In genomic region chr5:75681125-75681830, GRCh38 we compare ENCODE assay signal across 8 cellular contexts. TPM values are rescaled to one million over a fixed set of nuclear protein-coding genes. Genes with fewer than 3 reads are reported as not detected.
DNase-seq lines count a peak whose midpoint lies in the region; ATAC-seq, FAIRE-seq and TF ChIP-seq lines count a peak whose summit lies in the region.

No MANE protein-coding gene starts in this region.

- H3K36me3 Mint-ChIP-seq in nephron (ENCODE audit: low read depth): peaks cover 15% of the 10 kb centered on the region

- H3K4me3 ChIP-seq in AG09309 (ENCODE audit: control insufficient read depth, low read depth, low read length) (no peak overlapping the region), OCI-LY3 (ENCODE audit: low read length) (peak overlapping the region; percentile 41)

- H3K9me3 Mint-ChIP-seq in nephron: no peaks in the 10 kb centered on the region

- H3K4me2 ChIP-seq in OCI-LY3 (ENCODE audit: low read length): peak overlapping the region; percentile 59

- no peaks in the 10 kb centered on the region for H3K9me3 ChIP-seq in OCI-LY3 (ENCODE audit: insufficient read depth, low read length)

- peak overlapping the region; percentile 26; the same call in 1 of the 2 replicates for H3K9ac ChIP-seq in OCI-LY3 (ENCODE audit: low read length)

- H3K4me1 ChIP-seq in OCI-LY3 (ENCODE audit: low read length): peaks cover 5% of the 10 kb centered on the region

- H3K27ac Mint-ChIP-seq in nephron: peak overlapping the region in 2 of 3 experiments; percentile 39 to 75

- FAIRE-seq in GM19239 (lab: Jason Lieb, UNC): peak; percentile 90

- TF ChIP-seq CTCF in AG09309 (IDR thresholded peaks at IDR 0.05; ENCODE audit: control insufficient read depth, insufficient read depth, low read depth, low read length, missing control alignments) (peak; percentile 41), OCI-LY3 (IDR thresholded peaks at IDR 0.05; ENCODE audit: low read depth, low read length) (peak; percentile 58), nephron (IDR thresholded peaks at IDR 0.05; ENCODE audit: unreplicated experiment in 3 of 3) (peak; percentile 60 to 90 (median 66))

- no peaks in the 10 kb centered on the region; the same call in 1 of the 2 replicates for H3K79me2 ChIP-seq in OCI-LY3 (ENCODE audit: low read length)

- H3K4me3 Mint-ChIP-seq in nephron: no peak overlapping the region

- ATAC-seq in HG02571 (IDR thresholded peaks at IDR 0.05; ENCODE audit: unreplicated experiment): no peak
- ATAC-seq in HG02588 (IDR thresholded peaks at IDR 0.05; ENCODE audit: unreplicated experiment): no peak

- no peaks in the 10 kb centered on the region for H3K27me3 Mint-ChIP-seq in nephron (ENCODE audit: low read depth)

- H3K36me3 ChIP-seq in OCI-LY3 (replicated peaks; ENCODE audit: low read depth, low read length): peaks cover 13% of the 10 kb centered on the region

- peaks cover 5% of the 10 kb centered on the region for H3K4me1 Mint-ChIP-seq in nephron

- H4K20me1 ChIP-seq in OCI-LY3 (ENCODE audit: insufficient read depth, low read length): no peaks in the 10 kb centered on the region

- H2AFZ ChIP-seq in OCI-LY3 (ENCODE audit: low read depth, low read length): no peak overlapping the region

- H3K27me3 ChIP-seq in OCI-LY3 (ENCODE audit: low read depth, low read length): no peaks in the 10 kb centered on the region

- peak overlapping the region; percentile 33; the same call in 1 of the 2 replicates for H3K27ac ChIP-seq in OCI-LY3 (ENCODE audit: low read length)

- peak; percentile 17 for DNase-seq in AG09309 (ENCODE audit: low read depth)
- DNase-seq in GM19239 (ENCODE audit: insufficient read length, low spot score): no peak
- peak; percentile 71 for DNase-seq in dermis blood vessel endothelial cell
- DNase-seq in NCI-H2081 treated with DMSO at 0.1 percent for 48 hours (lab: John Stamatoyannopoulos, UW): no peak

RNA-seq across cellular contexts. Expression of gene POC5, which starts 36.0 kb away (rescaled TPM):
- 14.0 and 14.7 TPM in 2 replicates for total RNA-seq in dermis blood vessel endothelial cell

Comparison
In these comparisons a context has a peak if more than half of its experiments do, and no peak if none do; other contexts are left out.
1. DNase-seq: peak in AG09309 (single experiment) and dermis blood vessel endothelial cell (single experiment); none in GM19239 (single experiment) and NCI-H2081 treated with DMSO at 0.1 percent for 48 hours (single experiment).
2. Peak in every context shown above with its lines, with median percentiles within 50 percentile points of each other: CTCF ChIP-seq.